Comparison of ENCODE assay signal across 1 cellular context in genomic region chr18:59359576-59359952, GRCh38.
TF ChIP-seq lines count a peak whose summit lies in the region.

No MANE protein-coding gene starts in this region.

TF ChIP-seq in HCT116, 20 proteins besides CTCF, POLR2A, EP300 and RAD21 (continued from another document):
- TF ChIP-seq ATF3 (IDR thresholded peaks at IDR 0.05) = no peak
- no peak for TF ChIP-seq POLR2AphosphoS5 (IDR thresholded peaks at IDR 0.05; ENCODE audit: low read depth, low read length)
- TF ChIP-seq, protein P1, sequence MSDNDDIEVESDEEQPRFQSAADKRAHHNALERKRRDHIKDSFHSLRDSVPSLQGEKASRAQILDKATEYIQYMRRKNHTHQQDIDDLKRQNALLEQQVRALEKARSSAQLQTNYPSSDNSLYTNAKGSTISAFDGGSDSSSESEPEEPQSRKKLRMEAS (IDR thresholded peaks at IDR 0.05) = no peak
